Comparison of ENCODE assay signal across 9 cellular contexts in genomic region chr17:1577186-1577585, GRCh38. TPM values are rescaled to one million over a fixed set of nuclear protein-coding genes. Genes with fewer than 3 reads are reported as not detected.
DNase-seq lines count a peak whose midpoint lies in the region; ATAC-seq and TF ChIP-seq lines count a peak whose summit lies in the region.
"Had no signal": no experiment of that assay in that cellular context is flagged by ENCODE, and none has a peak within 500 bp of the region (broad histone marks: within the 10 kb centered on the region; RNA-seq: fewer than 3 reads in every experiment).

No MANE protein-coding gene starts in this region.

- no peak overlapping the region for H3K27ac Mint-ChIP-seq in naive thymus-derived CD4-positive, alpha-beta T cell

- peak; percentile 85 for DNase-seq in GM04504 (ENCODE audit: low read depth)
- peak; percentile 80 for DNase-seq in RWPE2 (ENCODE audit: low spot score)
- no peak for DNase-seq in esophagus squamous epithelium (lab: John Stamatoyannopoulos, UW)
- no peak for DNase-seq in naive thymus-derived CD4-positive, alpha-beta T cell
- DNase-seq in NCI-H510A treated with DMSO at 0.1 percent for 48 hours (lab: John Stamatoyannopoulos, UW), result no peak

- POLR2A ChIA-PET in naive thymus-derived CD4-positive, alpha-beta T cell (lab: Charles Lee), result no interaction called here

- H3K4me1 Mint-ChIP-seq in naive thymus-derived CD4-positive, alpha-beta T cell, result peaks cover 0 to 2% (median 0%) of the 10 kb centered on the region in 7 donors

- intact Hi-C loops in esophagus squamous epithelium (cut with DNase I), result no loop called here
- intact Hi-C loops in naive thymus-derived CD4-positive, alpha-beta T cell (cut with micrococcal nuclease), result no loop called here

- no peaks in the 10 kb centered on the region for H3K27me3 Mint-ChIP-seq in naive thymus-derived CD4-positive, alpha-beta T cell

- WGBS in esophagus squamous epithelium, 2 donors, result 23% methylated on average over 3 of the region's 12 CpGs; no CpG with 5 or more reads in 1 of the 2 donors

- H3K4me1 ChIP-seq in RWPE2 (ENCODE audit: insufficient read depth, poor library complexity, severe bottlenecking) (peaks cover 11% of the 10 kb centered on the region), esophagus squamous epithelium (peaks cover 32 to 70% (median 44%) of the 10 kb centered on the region in 3 donors)
- H3K4me1 ChIP-seq in naive thymus-derived CD4-positive, alpha-beta T cell (ENCODE audit: control insufficient read depth in 2 of 2, insufficient read depth in 2 of 2, low read length in 2 of 2), result no peaks in the 10 kb centered on the region

- peak; percentile 81 for ATAC-seq in RWPE2 (ENCODE audit: low read depth)
- ATAC-seq in naive thymus-derived CD4-positive, alpha-beta T cell, result peak; percentile 78
- ATAC-seq in GM18505 (IDR thresholded peaks at IDR 0.05; ENCODE audit: unreplicated experiment), result no peak
- no peak for ATAC-seq in GM19324 (IDR thresholded peaks at IDR 0.05; ENCODE audit: low FRiP score, unreplicated experiment)
- ATAC-seq in GM19463 (IDR thresholded peaks at IDR 0.05; ENCODE audit: unreplicated experiment), result no peak

- no peak for TF ChIP-seq CTCF in RWPE2 (IDR thresholded peaks at IDR 0.05; ENCODE audit: poor library complexity, severe bottlenecking)
- TF ChIP-seq CTCF in esophagus squamous epithelium (IDR thresholded peaks at IDR 0.05), result peak in 1 of 6 experiments; percentile 14

- H3K4me3 ChIP-seq in RWPE2 (ENCODE audit: severe bottlenecking) (no peak overlapping the region), esophagus squamous epithelium (peak overlapping the region in 1 of 4 donors; percentile 34)
- H3K4me3 ChIP-seq in naive thymus-derived CD4-positive, alpha-beta T cell (ENCODE audit: low read length), result no peak overlapping the region

- H3K9me3 ChIP-seq in RWPE2 (ENCODE audit: severe bottlenecking) (no peaks in the 10 kb centered on the region), esophagus squamous epithelium (no peaks in the 10 kb centered on the region)
- H3K9me3 ChIP-seq in naive thymus-derived CD4-positive, alpha-beta T cell (ENCODE audit: control insufficient read depth in 2 of 3, low read length in 3 of 3), result no peaks in the 10 kb centered on the region

- no peaks in the 10 kb centered on the region for H3K9me3 Mint-ChIP-seq in naive thymus-derived CD4-positive, alpha-beta T cell

- peak in 1 of 4 donors; percentile 29 for TF ChIP-seq POLR2A in esophagus squamous epithelium (IDR thresholded peaks at IDR 0.05)
- no peak for TF ChIP-seq POLR2A in GM18505 (IDR thresholded peaks at IDR 0.05; ENCODE audit: borderline replicate concordance, extremely low read depth, insufficient read depth, insufficient read length)

- H3K27me3 ChIP-seq in RWPE2 (ENCODE audit: insufficient read depth, poor library complexity, severe bottlenecking) (no peaks in the 10 kb centered on the region), esophagus squamous epithelium (no peaks in the 10 kb centered on the region)
- H3K27me3 ChIP-seq in naive thymus-derived CD4-positive, alpha-beta T cell (ENCODE audit: control insufficient read depth in 2 of 2, insufficient read depth in 2 of 2, low read length in 2 of 2), result no peaks in the 10 kb centered on the region

- H3K36me3 ChIP-seq in RWPE2 (ENCODE audit: low read depth) (no peaks in the 10 kb centered on the region), esophagus squamous epithelium (no peaks in the 10 kb centered on the region)
- H3K36me3 ChIP-seq in naive thymus-derived CD4-positive, alpha-beta T cell (ENCODE audit: control insufficient read depth in 2 of 3, insufficient read depth in 3 of 3, low read length in 3 of 3), result no peaks in the 10 kb centered on the region

- no peaks in the 10 kb centered on the region for H3K36me3 Mint-ChIP-seq in naive thymus-derived CD4-positive, alpha-beta T cell

- no peak overlapping the region for H3K4me3 Mint-ChIP-seq in naive thymus-derived CD4-positive, alpha-beta T cell

- CTCF ChIA-PET in naive thymus-derived CD4-positive, alpha-beta T cell (lab: Charles Lee), result interaction anchor here (1.1 kb wide), 1 partner anchor 53 kb away, joined by 3 read pairs; no protein-coding TSS in a partner anchor

- peak overlapping the region; percentile 61 for H3K27ac ChIP-seq in RWPE2 (ENCODE audit: poor library complexity, severe bottlenecking)
- H3K27ac ChIP-seq in esophagus squamous epithelium, result peak overlapping the region; percentile 65 to 93 (median 82)
- H3K27ac ChIP-seq in naive thymus-derived CD4-positive, alpha-beta T cell (ENCODE audit: low read depth, low read length), result no peak overlapping the region
- H3K27ac ChIP-seq: KMS-11 had no signal

RNA-seq across cellular contexts. Expression of gene PITPNA, which starts 14.6 kb away (rescaled TPM):
- 10 to 100 TPM; 40.2 to 81.9 (median 46.6) TPM for total RNA-seq in esophagus squamous epithelium
- 10 to 100 TPM; 31.5 to 87.9 (median 39.1) TPM for total RNA-seq in naive thymus-derived CD4-positive, alpha-beta T cell
- 10 to 100 TPM; 16.6 to 25.3 TPM for polyA plus RNA-seq in naive thymus-derived CD4-positive, alpha-beta T cell

RNA-seq across cellular contexts. Expression of gene SLC43A2, which starts 51.4 kb away (rescaled TPM):
- total RNA-seq in esophagus squamous epithelium, result 10 to 100 TPM in 1 of 4 donors, 1 to 10 TPM in 3; 2.5 to 12.4 (median 5.3) TPM
- total RNA-seq in naive thymus-derived CD4-positive, alpha-beta T cell, result 100 to 1,000 TPM in 1 of 5 experiments, 10 to 100 TPM in 1, 1 to 10 TPM in 2, under 1 TPM in 1; 0.44 to 112 (median 9.2) TPM
- polyA plus RNA-seq in naive thymus-derived CD4-positive, alpha-beta T cell, result 1 to 10 TPM; 3.5 to 3.7 TPM

Comparison
In these comparisons a context has a peak if more than half of its experiments do, and no peak if none do; other contexts are left out.
1. DNase-seq: peak in GM04504 (single experiment) and RWPE2 (single experiment); none in esophagus squamous epithelium (single experiment), naive thymus-derived CD4-positive, alpha-beta T cell (0 of 9) and NCI-H510A treated with DMSO at 0.1 percent for 48 hours (single experiment).
2. ATAC-seq: peak in RWPE2 (single experiment) and naive thymus-derived CD4-positive, alpha-beta T cell (single experiment); none in GM18505 (single experiment), GM19324 (single experiment) and GM19463 (single experiment).